7 cellular contexts compared by ENCODE assay signal in the genomic region with DNA sequence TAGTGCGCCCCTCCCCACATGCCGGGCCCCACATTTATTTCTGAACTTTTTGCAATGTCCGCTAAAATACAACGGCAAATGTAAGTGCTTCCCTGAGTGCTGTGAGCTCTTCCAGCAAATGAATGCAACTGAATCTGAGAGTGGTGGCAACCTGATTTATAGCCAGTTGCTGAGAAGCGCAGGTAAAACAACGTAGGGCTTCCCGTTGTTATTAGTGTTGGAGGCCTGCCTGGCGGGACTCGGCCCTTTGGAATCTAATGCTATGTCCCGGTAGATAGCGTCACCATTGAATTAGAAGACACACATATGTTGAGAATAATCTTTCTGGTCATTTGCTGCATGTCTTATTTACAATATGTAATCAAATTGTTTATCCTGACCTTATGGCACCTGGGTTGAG.
DNase-seq lines count a peak whose midpoint lies in the region; ATAC-seq and TF ChIP-seq lines count a peak whose summit lies in the region.
"Not testable (repeated sequence)": the region's sequence is repeated elsewhere in the genome, so short reads cannot be mapped to it uniquely, and the experiment has no call there.

No MANE protein-coding gene starts in this region.

- not testable (repeated sequence) for H3K4me1 Mint-ChIP-seq in MCF 10A (ENCODE audit: insufficient read depth, unreplicated experiment)

- not testable (repeated sequence) for H3K4me3 ChIP-seq in lower lobe of right lung

- H3K27me3 Mint-ChIP-seq in MCF 10A (ENCODE audit: insufficient read depth, unreplicated experiment), result not testable (repeated sequence)

- not testable (repeated sequence) for H3K4me1 ChIP-seq in lower lobe of right lung

- ATAC-seq in Right ventricle myocardium inferior, lower lobe of right lung, sciatic nerve: not testable (repeated sequence)

- CTCF ChIA-PET in MCF 10A (lab: Yijun Ruan, JAX), result not testable (repeated sequence)

- POLR2A ChIA-PET in MCF 10A (lab: Yijun Ruan, JAX), result not testable (repeated sequence)

- intact Hi-C loops in MCF 10A (cut with micrococcal nuclease); Right ventricle myocardium inferior (cut with DNase I); lower lobe of right lung (cut with DNase I); sciatic nerve (cut with DNase I): not testable (repeated sequence)

- not testable (repeated sequence) for BruUV-seq in MCF 10A (replicated peaks; lab: Mats Ljungman, UMichigan)

- peaks cover 24% of the 10 kb centered on the region for H3K9me3 Mint-ChIP-seq in MCF 10A (ENCODE audit: unreplicated experiment)

- H3K9me3 ChIP-seq in lower lobe of right lung, result not testable (repeated sequence)

- H3K36me3 Mint-ChIP-seq in MCF 10A (ENCODE audit: insufficient read depth, unreplicated experiment), result not testable (repeated sequence)

- DNase-seq in CD1c-positive myeloid dendritic cell (ENCODE audit: extremely low spot score) (peak; percentile 1), GM13976 (ENCODE audit: low spot score) (peak; percentile 34), LoVo (ENCODE audit: low spot score) (peak; percentile 1), MCF 10A (ENCODE audit: unreplicated experiment) (peak; percentile 8), Right ventricle myocardium inferior (ENCODE audit: missing footprints) (peak; percentile 72), lower lobe of right lung (peak; percentile 48), sciatic nerve (ENCODE audit: low spot score) (peak; percentile 59)

- in situ Hi-C loops in GM13976 (cut with MboI; ENCODE audit: low sequenced_read_pairs, unreplicated experiment), result not testable (repeated sequence)

- not testable (repeated sequence) for TF ChIP-seq CTCF in GM13976 (IDR thresholded peaks at IDR 0.05; ENCODE audit: borderline replicate concordance, control extremely low read depth, extremely low read depth, insufficient read depth, missing control alignments); MCF 10A (IDR thresholded peaks at IDR 0.05; ENCODE audit: unreplicated experiment); lower lobe of right lung (IDR thresholded peaks at IDR 0.05)

- not testable (repeated sequence) for H3K4me3 Mint-ChIP-seq in MCF 10A (ENCODE audit: unreplicated experiment)

- H3K27me3 ChIP-seq in lower lobe of right lung (ENCODE audit: low read depth), result not testable (repeated sequence)

- not testable (repeated sequence) for H3K27ac ChIP-seq in lower lobe of right lung

- not testable (repeated sequence) for H3K27ac Mint-ChIP-seq in MCF 10A (ENCODE audit: low read depth, unreplicated experiment)

- not testable (repeated sequence) for H3K36me3 ChIP-seq in lower lobe of right lung

Comparison
In these comparisons a context has a peak if more than half of its experiments do, and no peak if none do; other contexts are left out.
1. DNase-seq: peak in every context shown above with its lines; median percentile 72 in Right ventricle myocardium inferior; 59 in sciatic nerve; 48 in lower lobe of right lung; 34 in GM13976; 8 in MCF 10A; 1 in CD1c-positive myeloid dendritic cell; 1 in LoVo.